Comparison of ENCODE assay signal across 13 cellular contexts in the genomic region with DNA sequence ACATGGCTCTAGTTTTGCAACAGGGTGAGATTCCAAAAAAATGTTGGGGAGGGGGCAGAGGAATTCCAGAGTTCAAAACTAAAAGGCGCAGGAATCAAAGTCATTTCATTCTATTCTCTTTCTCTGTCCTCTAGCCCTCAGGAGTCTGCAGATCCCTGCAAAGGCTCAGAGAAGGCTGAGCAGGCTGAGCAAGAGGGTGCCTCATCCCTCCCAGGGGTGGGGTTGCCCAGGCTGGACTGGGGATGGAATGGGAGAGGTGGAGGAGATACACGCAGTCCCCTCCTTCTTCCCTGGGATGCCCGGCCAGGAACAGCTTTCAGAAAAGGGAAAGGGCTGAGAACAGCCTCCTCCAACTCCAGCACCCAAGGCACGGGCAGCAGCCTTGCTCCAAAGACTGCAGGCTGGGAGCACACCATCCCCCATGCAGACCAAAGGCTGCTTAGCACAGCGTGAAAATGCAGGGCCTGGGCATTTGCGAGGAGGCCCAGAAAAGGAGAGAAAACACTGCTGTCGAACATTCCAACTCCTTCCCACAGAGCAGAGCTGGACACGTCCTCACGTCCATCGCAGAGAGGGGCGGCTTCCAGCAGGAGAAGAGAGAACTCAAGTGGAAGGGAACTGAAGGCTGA. TPM values are rescaled to one million over a fixed set of nuclear protein-coding genes. Genes with fewer than 3 reads are reported as not detected.
DNase-seq lines count a peak whose midpoint lies in the region; ATAC-seq, FAIRE-seq and TF ChIP-seq lines count a peak whose summit lies in the region.
"Had no signal": no experiment of that assay in that cellular context is flagged by ENCODE, and none has a peak within 500 bp of the region (broad histone marks: within the 10 kb centered on the region; RNA-seq: fewer than 3 reads in every experiment).

No MANE protein-coding gene starts in this region.

- DNase-seq in H54 (ENCODE audit: insufficient read length, low spot score) (peak; percentile 23), cardiac fibroblast (ENCODE audit: low read depth in 2 of 2) (peak; percentile 20 to 72), iPS-NIHi7 (ENCODE audit: extremely low spot score) (peak; percentile 71), smooth muscle cell (lab: John Stamatoyannopoulos, UW; ENCODE audit: unreplicated experiment) (peak; percentile 17), HFFc6 (no peak), Peyer's patch (no peak), NCI-H2107 (lab: John Stamatoyannopoulos, UW) (no peak)
- DNase-seq: NCI-H187 treated with DMSO at 0.1 percent for 48 hours; stimulated activated CD4-positive, alpha-beta T cell treated with anti-CD3 and anti-CD28 coated beads, Interleukin-4, amount 100 ng/mL, for 1 hour; trophoblast cell had no signal

- TF ChIP-seq POLR2A in H54 (IDR thresholded peaks at IDR 0.05; ENCODE audit: low read depth, low read length) = no peak
- TF ChIP-seq POLR2A in Peyer's patch (IDR thresholded peaks at IDR 0.05) = no peak

- H3K4me2 ChIP-seq in smooth muscle cell = peak overlapping the region; percentile 79

- H3K4me3 ChIP-seq in cardiac fibroblast (replicated peaks in 1 of 2; ENCODE audit: low read depth in 2 of 2, low read length in 2 of 2) (no peak overlapping the region), smooth muscle cell (no peak overlapping the region), Peyer's patch (no peak overlapping the region)

- no peaks in the 10 kb centered on the region for H3K36me3 ChIP-seq in smooth muscle cell (ENCODE audit: low read depth)
- H3K36me3 ChIP-seq in Peyer's patch = no peaks in the 10 kb centered on the region

- peaks cover 31% of the 10 kb centered on the region for H3K27me3 Mint-ChIP-seq in HFFc6 (ENCODE audit: insufficient read depth)

- no peak for FAIRE-seq in H54 (lab: Jason Lieb, UNC)
- FAIRE-seq: RCC 7860 had no signal

- H4K20me1 ChIP-seq in smooth muscle cell (ENCODE audit: low read depth) = no peaks in the 10 kb centered on the region

- H3K4me1 Mint-ChIP-seq in HFFc6 (ENCODE audit: low read depth) = peaks cover 23% of the 10 kb centered on the region

- no peaks in the 10 kb centered on the region for H3K9me3 ChIP-seq in smooth muscle cell (replicated peaks; ENCODE audit: low read depth)
- H3K9me3 ChIP-seq in Peyer's patch = no peaks in the 10 kb centered on the region

- peaks cover 10% of the 10 kb centered on the region for H3F3A ChIP-seq in smooth muscle cell (ENCODE audit: low read depth)

- no peaks in the 10 kb centered on the region for H3K79me2 ChIP-seq in smooth muscle cell (ENCODE audit: low read depth)

- no peak for ATAC-seq in GM18868 (IDR thresholded peaks at IDR 0.05; ENCODE audit: unreplicated experiment)

- TF ChIP-seq CTCF in cardiac fibroblast (IDR thresholded peaks at IDR 0.05; ENCODE audit: low read depth, low read length) = no peak
- no peak for TF ChIP-seq CTCF in smooth muscle cell (IDR thresholded peaks at IDR 0.05; ENCODE audit: borderline replicate concordance, insufficient read depth, poor library complexity, severe bottlenecking)
- no peak for TF ChIP-seq CTCF in HFFc6 (IDR thresholded peaks at IDR 0.05)
- no peak for TF ChIP-seq CTCF in Peyer's patch (IDR thresholded peaks at IDR 0.05)

- 18% methylated on average over 11 of the region's 11 CpGs for WGBS in smooth muscle cell (ENCODE audit: low lambda C conversion rate)

- H3K4me1 ChIP-seq in smooth muscle cell (ENCODE audit: low read depth) = peaks cover 29% of the 10 kb centered on the region
- peaks cover 0 to 8% (median 0%) of the 10 kb centered on the region in 4 donors for H3K4me1 ChIP-seq in Peyer's patch

- no peak overlapping the region for H3K27ac Mint-ChIP-seq in HFFc6
- H3K27ac Mint-ChIP-seq: activated naive CD8-positive, alpha-beta T cell had no signal

- H3K4me3 Mint-ChIP-seq in HFFc6 = no peak overlapping the region
- H3K4me3 Mint-ChIP-seq: activated naive CD8-positive, alpha-beta T cell had no signal

- H2AFZ ChIP-seq in smooth muscle cell (ENCODE audit: low read depth) = no peak overlapping the region

- no peak overlapping the region for H3K9ac ChIP-seq in smooth muscle cell (ENCODE audit: low read depth)

- no peaks in the 10 kb centered on the region for H3K9me3 Mint-ChIP-seq in HFFc6

- H3K27me3 ChIP-seq in smooth muscle cell (ENCODE audit: low read depth) (peaks cover 16% of the 10 kb centered on the region), Peyer's patch (no peaks in the 10 kb centered on the region)

- H3K27ac ChIP-seq in smooth muscle cell (ENCODE audit: low read depth) = no peak overlapping the region
- H3K27ac ChIP-seq in Peyer's patch = peak overlapping the region in 1 of 4 donors; percentile 37

- H3K36me3 Mint-ChIP-seq in HFFc6 (ENCODE audit: low read depth) = no peaks in the 10 kb centered on the region
- H3K36me3 Mint-ChIP-seq: activated naive CD8-positive, alpha-beta T cell had no signal

RNA-seq across cellular contexts. Expression of a gene that starts 51.8 kb away (rescaled TPM):
- total RNA-seq in smooth muscle cell (3.3 and 4.3 TPM in 2 replicates), Peyer's patch (1 to 10 TPM in 3 of 4 donors, under 1 TPM in 1; 0.53 to 2.8 (median 1.5) TPM)
- 0.98 and 1.4 TPM in 2 replicates for polyA plus RNA-seq in smooth muscle cell
- under 1 TPM; 0.09 to 0.14 (median 0.12) TPM for total RNA-seq in HFFc6 (2021; fragmentation: NEBNext Ultra II Directional; extraction: Animal tissue kit (Norgen Biotek cat#: 25700))

Comparison
In these comparisons a context has a peak if more than half of its experiments do, and no peak if none do; other contexts are left out.
1. DNase-seq: peak in H54 (single experiment), cardiac fibroblast (2 of 2), iPS-NIHi7 (single experiment) and smooth muscle cell (single experiment); none in HFFc6 (single experiment), Peyer's patch (0 of 3) and NCI-H2107 (single experiment).